1 cellular context compared by ENCODE assay signal in genomic region chr20:23162887-23163286, GRCh38.
TF ChIP-seq lines count a peak whose summit lies in the region.

No MANE protein-coding gene starts in this region.

TF ChIP-seq in IMR-90, 13 proteins besides CTCF, POLR2A, EP300 and RAD21 (continued from another document):
- TF ChIP-seq CHD1 (IDR thresholded peaks at IDR 0.05; ENCODE audit: low read depth, low read length) (no peak), USF2 (IDR thresholded peaks at IDR 0.05; ENCODE audit: low read depth, low read length) (no peak), MAZ (IDR thresholded peaks at IDR 0.05; ENCODE audit: borderline replicate concordance, low read depth, low read length) (no peak), RCOR1 (IDR thresholded peaks at IDR 0.05; ENCODE audit: insufficient replicate concordance, low read length) (no peak), SMC3 (IDR thresholded peaks at IDR 0.05; ENCODE audit: low read depth, low read length) (no peak), MAFK (IDR thresholded peaks at IDR 0.05; ENCODE audit: low read depth, low read length) (no peak), MXI1 (IDR thresholded peaks at IDR 0.05; ENCODE audit: borderline replicate concordance, low read depth, low read length) (no peak), CEBPB (IDR thresholded peaks at IDR 0.05; ENCODE audit: low read depth, low read length) (no peak), FOS (IDR thresholded peaks at IDR 0.05; ENCODE audit: low read depth, low read length) (no peak), NFE2L2 (IDR thresholded peaks at IDR 0.05; ENCODE audit: low read depth, low read length) (no peak), ELK1 (IDR thresholded peaks at IDR 0.05; ENCODE audit: borderline replicate concordance, low read depth, low read length) (no peak), RFX5 (IDR thresholded peaks at IDR 0.05; ENCODE audit: low read depth, low read length) (no peak)
